In genomic region chr17:79812969-79813825, GRCh38 we compare ENCODE assay signal across 8 cellular contexts. TPM values are rescaled to one million over a fixed set of nuclear protein-coding genes. Genes with fewer than 3 reads are reported as not detected.
DNase-seq lines count a peak whose midpoint lies in the region; ATAC-seq and TF ChIP-seq lines count a peak whose summit lies in the region.

No MANE protein-coding gene starts in this region.

- POLR2A ChIA-PET in AG04449 (lab: Yijun Ruan, JAX) (interaction anchor here (1.1 to 1.5 kb wide), 2 partner anchors 16 to 26 kb away, joined by 5 to 6 read pairs; partner anchors contain the start of genes CBX4 and CBX8), WTC11 (lab: Charles Lee) (interaction anchor here (1.6 to 7.0 kb wide), 2 partner anchors 22 to 26 kb away, joined by 5 to 68 read pairs; partner anchors contain the start of gene CBX4)

- peaks cover 4% of the 10 kb centered on the region; the same call in 1 of the 2 replicates for H3K36me3 Mint-ChIP-seq in WTC11

- H3K4me3 Mint-ChIP-seq in WTC11: peak overlapping the region; percentile 60

- H3K4me1 Mint-ChIP-seq in WTC11: peaks cover 30% of the 10 kb centered on the region

- H3K27ac ChIP-seq in HL-60 (replicated peaks): no peak overlapping the region

- no peak overlapping the region for H3K27ac Mint-ChIP-seq in WTC11

- H3K4me3 ChIP-seq in AG04449 (ENCODE audit: low read depth, low read length) (peak overlapping the region; percentile 38), HL-60 (replicated peaks; ENCODE audit: insufficient read depth, low read length) (peak overlapping the region; percentile 23), kidney epithelial cell (ENCODE audit: low read depth, low read length) (peak overlapping the region; percentile 29)

- DNase-seq in AG04449 (ENCODE audit: low read depth, low spot score) (no peak), HL-60 (ENCODE audit: low read depth in 1 of 2, low spot score in 1 of 2) (no peak), WTC11 (ENCODE audit: low spot score) (no peak), kidney epithelial cell (ENCODE audit: low read depth) (no peak), middle frontal gyrus (ENCODE audit: extremely low spot score, low spot score) (no peak), NCI-H187 (lab: John Stamatoyannopoulos, UW) (no peak), GF-D8 (lab: John Stamatoyannopoulos, UW) (no peak)

- H3K36me3 ChIP-seq in kidney epithelial cell (ENCODE audit: control insufficient read depth, insufficient read depth, low read length): no peaks in the 10 kb centered on the region

- peaks cover 74% of the 10 kb centered on the region for H3K27me3 ChIP-seq in HL-60 (ENCODE audit: insufficient read depth, poor library complexity, severe bottlenecking)
- H3K27me3 ChIP-seq in kidney epithelial cell (ENCODE audit: control insufficient read depth, insufficient read depth, low read length): peaks cover 89% of the 10 kb centered on the region

- no peak for TF ChIP-seq CTCF in AG04449 (IDR thresholded peaks at IDR 0.05; ENCODE audit: insufficient read depth, low read length, missing control alignments)
- TF ChIP-seq CTCF in HL-60 (IDR thresholded peaks at IDR 0.05; ENCODE audit: insufficient read depth, low read length): no peak
- TF ChIP-seq CTCF in WTC11 (IDR thresholded peaks at IDR 0.05): no peak
- no peak for TF ChIP-seq CTCF in kidney epithelial cell (IDR thresholded peaks at IDR 0.05; ENCODE audit: insufficient read depth, low read length, poor library complexity, severe bottlenecking)

- ATAC-seq in WTC11: no peak
- ATAC-seq in HG02870 (IDR thresholded peaks at IDR 0.05; ENCODE audit: unreplicated experiment): no peak

- CTCF ChIA-PET in AG04449 (lab: Yijun Ruan, JAX) (interaction anchor here (0.8 to 3.0 kb wide), 9 partner anchors 10 to 195 kb away, joined by 3 to 19 read pairs (median 5); partner anchors contain the start of gene CBX8), WTC11 (lab: Charles Lee) (interaction anchor here (0.9 to 20.8 kb wide), 14 partner anchors 9 to 177 kb away, joined by 3 to 464 read pairs (median 5); partner anchors contain the start of genes CBX4 and CBX8)

- no peaks in the 10 kb centered on the region for H3K9me3 Mint-ChIP-seq in WTC11

- H3K27me3 Mint-ChIP-seq in WTC11 (ENCODE audit: low read depth): peaks cover 92% of the 10 kb centered on the region

TF ChIP-seq in WTC11, 78 proteins besides CTCF, POLR2A, EP300 and RAD21:
- TF ChIP-seq ZNF263 (CRISPR knock-in tag; IDR thresholded peaks at IDR 0.05; ENCODE audit: low read depth) (no peak), E2F4 (CRISPR knock-in tag; IDR thresholded peaks at IDR 0.05; ENCODE audit: borderline replicate concordance, low read depth) (no peak), AR (CRISPR knock-in tag; IDR thresholded peaks at IDR 0.05) (no peak), E2F5 (CRISPR knock-in tag; IDR thresholded peaks at IDR 0.05) (no peak), SP1 (CRISPR knock-in tag; conservative IDR thresholded peaks at IDR 0.05) (no peak), ZNF423 (CRISPR knock-in tag; IDR thresholded peaks at IDR 0.05) (no peak; the same call in 1 of the 2 replicates), ZNF121 (CRISPR knock-in tag; IDR thresholded peaks at IDR 0.05) (no peak), CREB1 (CRISPR knock-in tag; IDR thresholded peaks at IDR 0.05) (no peak), NFATC4 (CRISPR knock-in tag; IDR thresholded peaks at IDR 0.05) (no peak), ZNF396 (CRISPR knock-in tag; IDR thresholded peaks at IDR 0.05; ENCODE audit: borderline replicate concordance) (no peak), NR1H2 (CRISPR knock-in tag; IDR thresholded peaks at IDR 0.05) (no peak), JUN (CRISPR knock-in tag; IDR thresholded peaks at IDR 0.05) (no peak), SOX15 (CRISPR knock-in tag; IDR thresholded peaks at IDR 0.05) (no peak)
- TF ChIP-seq, protein P1, sequence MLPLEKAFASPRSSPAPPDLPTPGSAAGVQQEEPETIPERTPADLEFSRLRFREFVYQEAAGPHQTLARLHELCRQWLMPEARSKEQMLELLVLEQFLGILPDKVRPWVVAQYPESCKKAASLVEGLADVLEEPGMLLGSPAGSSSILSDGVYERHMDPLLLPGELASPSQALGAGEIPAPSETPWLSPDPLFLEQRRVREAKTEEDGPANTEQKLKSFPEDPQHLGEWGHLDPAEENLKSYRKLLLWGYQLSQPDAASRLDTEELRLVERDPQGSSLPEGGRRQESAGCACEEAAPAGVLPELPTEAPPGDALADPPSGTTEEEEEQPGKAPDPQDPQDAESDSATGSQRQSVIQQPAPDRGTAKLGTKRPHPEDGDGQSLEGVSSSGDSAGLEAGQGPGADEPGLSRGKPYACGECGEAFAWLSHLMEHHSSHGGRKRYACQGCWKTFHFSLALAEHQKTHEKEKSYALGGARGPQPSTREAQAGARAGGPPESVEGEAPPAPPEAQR (CRISPR knock-in tag; IDR thresholded peaks at IDR 0.05): no peak

RNA-seq across cellular contexts. Expression of gene CBX8, which starts 16.3 kb away (rescaled TPM):
- 1.8 to 2.1 TPM (median 2.0 TPM) in 3 replicates for total RNA-seq in WTC11 (2021)
- 2.5 and 2.7 TPM in 2 replicates for total RNA-seq in kidney epithelial cell

RNA-seq across cellular contexts. Expression of gene CBX4, which starts 26.0 kb away (rescaled TPM):
- total RNA-seq in WTC11 (2021) (3.2 to 3.9 TPM (median 3.3 TPM) in 3 replicates), kidney epithelial cell (24.0 and 28.6 TPM in 2 replicates)

RNA-seq across cellular contexts. Expression of gene CBX2, which starts 35.2 kb away (rescaled TPM):
- 78.1 to 85.5 TPM (median 78.7 TPM) in 3 replicates for total RNA-seq in WTC11 (2021)
- 11.9 and 15.8 TPM in 2 replicates for total RNA-seq in kidney epithelial cell
